2 cellular contexts compared by ENCODE assay signal in genomic region chr14:104129556-104129955, GRCh38.
TF ChIP-seq lines count a peak whose summit lies in the region.

No MANE protein-coding gene starts in this region.

TF ChIP-seq in HepG2, 621 proteins besides CTCF, POLR2A, EP300 and RAD21:
- TF ChIP-seq STAT5B (CRISPR knock-in tag; IDR thresholded peaks at IDR 0.05) (no peak), ZNF451 (CRISPR knock-in tag; IDR thresholded peaks at IDR 0.05) (no peak), NCOA5 (CRISPR knock-in tag; IDR thresholded peaks at IDR 0.05) (no peak), ZNF550 (CRISPR knock-in tag; IDR thresholded peaks at IDR 0.05; ENCODE audit: borderline replicate concordance) (no peak), ZFP1 (CRISPR knock-in tag; IDR thresholded peaks at IDR 0.05) (peak; percentile 83; the same call in 1 of the 2 replicates), ZNF343 (CRISPR knock-in tag; IDR thresholded peaks at IDR 0.05) (no peak), SP2 (CRISPR knock-in tag; IDR thresholded peaks at IDR 0.05) (no peak)

TF ChIP-seq in K562, 482 proteins besides CTCF, POLR2A, EP300 and RAD21:
- no peak for TF ChIP-seq TRIM28 (IDR thresholded peaks at IDR 0.05)
- TF ChIP-seq ZFP1 (CRISPR knock-in tag; IDR thresholded peaks at IDR 0.05) = peak; percentile 69; the same call in 1 of the 2 replicates
